8 cellular contexts compared by ENCODE assay signal in genomic region chr2:233100192-233100998, GRCh38. TPM values are rescaled to one million over a fixed set of nuclear protein-coding genes. Genes with fewer than 3 reads are reported as not detected.
DNase-seq lines count a peak whose midpoint lies in the region; ATAC-seq and TF ChIP-seq lines count a peak whose summit lies in the region.

No MANE protein-coding gene starts in this region.

- no peaks in the 10 kb centered on the region for H3K79me2 ChIP-seq in PC-9 (ENCODE audit: low read depth)

- BruUV-seq in PC-9 (replicated peaks; lab: Mats Ljungman, UMichigan), result no TSS peak

- peaks cover 44% of the 10 kb centered on the region for H3K36me3 Mint-ChIP-seq in T-cell
- H3K36me3 Mint-ChIP-seq in effector memory CD8-positive, alpha-beta T cell (ENCODE audit: insufficient read depth), result peaks cover 75% of the 10 kb centered on the region

- no peak overlapping the region for H3K4me2 ChIP-seq in PC-9

- peaks cover 77 to 84% (median 78%) of the 10 kb centered on the region in 3 donors for H3K4me1 Mint-ChIP-seq in T-cell
- peaks cover 70 to 78% of the 10 kb centered on the region in 2 donors for H3K4me1 Mint-ChIP-seq in effector memory CD8-positive, alpha-beta T cell (ENCODE audit: low read depth in 2 of 2)

- TF ChIP-seq CTCF in PC-9 (conservative IDR thresholded peaks at IDR 0.05) (no peak), colonic mucosa (IDR thresholded peaks at IDR 0.05) (no peak)

- no peaks in the 10 kb centered on the region for H4K20me1 ChIP-seq in PC-9 (ENCODE audit: insufficient read depth)

- no peaks in the 10 kb centered on the region for H3K27me3 ChIP-seq in PC-9 (ENCODE audit: insufficient read depth, low read depth)
- H3K27me3 ChIP-seq in colonic mucosa, result no peaks in the 10 kb centered on the region

- H3K9me3 ChIP-seq in PC-9 (ENCODE audit: insufficient read depth, low read depth) (no peaks in the 10 kb centered on the region), colonic mucosa (no peaks in the 10 kb centered on the region)

- no peaks in the 10 kb centered on the region for H3F3A ChIP-seq in PC-9 (ENCODE audit: insufficient read depth, low read depth)

- no peaks in the 10 kb centered on the region for H3K27me3 Mint-ChIP-seq in T-cell
- H3K27me3 Mint-ChIP-seq in effector memory CD8-positive, alpha-beta T cell, result no peaks in the 10 kb centered on the region

- H3K4me1 ChIP-seq in PC-9 (replicated peaks; ENCODE audit: insufficient read depth) (no peaks in the 10 kb centered on the region), colonic mucosa (no peaks in the 10 kb centered on the region)

- H3K4me3 ChIP-seq in PC-9 (no peak overlapping the region), colonic mucosa (no peak overlapping the region)

- H3K27ac ChIP-seq in PC-9 (no peak overlapping the region), colonic mucosa (no peak overlapping the region)

- peak overlapping the region; percentile 51 to 88 (median 58) for H3K4me3 Mint-ChIP-seq in T-cell
- H3K4me3 Mint-ChIP-seq in effector memory CD8-positive, alpha-beta T cell, result peak overlapping the region; percentile 88 to 93

- H2AFZ ChIP-seq in PC-9, result no peak overlapping the region

- H3K9me2 ChIP-seq in PC-9 (ENCODE audit: insufficient read depth), result no peaks in the 10 kb centered on the region

- peak overlapping the region; percentile 84 to 90 for H3K27ac Mint-ChIP-seq in T-cell
- peak overlapping the region; percentile 97 for H3K27ac Mint-ChIP-seq in effector memory CD8-positive, alpha-beta T cell

- peak in 33 of 34 experiments; percentile 42 to 85 (median 71) for DNase-seq in T-cell
- peak; percentile 75 to 81 (median 78) for DNase-seq in effector memory CD8-positive, alpha-beta T cell
- DNase-seq in superior temporal gyrus (ENCODE audit: extremely low spot score), result no peak
- DNase-seq in PC-9, result no peak
- no peak for DNase-seq in NCI-H226
- DNase-seq in colonic mucosa, result no peak

- ATAC-seq in GM18858 (IDR thresholded peaks at IDR 0.05; ENCODE audit: unreplicated experiment) (peak; percentile 73), HG02852 (IDR thresholded peaks at IDR 0.05; ENCODE audit: unreplicated experiment) (peak; percentile 74), T-cell (replicated peaks in 1 of 4) (peak; percentile 74 to 81 (median 80))
- ATAC-seq in effector memory CD8-positive, alpha-beta T cell (replicated peaks), result peak; percentile 83

- intact Hi-C loops in PC-9 (cut with micrococcal nuclease; ENCODE audit: unreplicated experiment), result no loop called here
- intact Hi-C loops in colonic mucosa (cut with DNase I), result no loop called here

- CTCF ChIA-PET in T-cell (lab: Charles Lee), result interaction anchor here (0.6 to 1.6 kb wide), 7 partner anchors 17 to 167 kb away, joined by 3 to 8 read pairs (median 4); partner anchors contain the start of gene INPP5D (in 1 of the 2)
- CTCF ChIA-PET in PC-9 (lab: Charles Lee), result interaction anchor here (0.7 kb wide), 1 partner anchor 112 kb away, joined by 3 read pairs; no protein-coding TSS in a partner anchor

- H3K9me3 Mint-ChIP-seq in T-cell, result no peaks in the 10 kb centered on the region
- H3K9me3 Mint-ChIP-seq in effector memory CD8-positive, alpha-beta T cell, result peaks cover 0 to 6% of the 10 kb centered on the region in 2 donors

- H3K36me3 ChIP-seq in PC-9 (ENCODE audit: low read depth) (no peaks in the 10 kb centered on the region), colonic mucosa (no peaks in the 10 kb centered on the region)

- H3K9ac ChIP-seq in colonic mucosa (ENCODE audit: low read depth in 2 of 2, low read length in 2 of 2), result no peak overlapping the region

- POLR2A ChIA-PET in T-cell (lab: Charles Lee), result interaction anchor here in 1 of 2 donors (0.9 to 1.1 kb wide), 2 partner anchors 35 to 40 kb away, joined by 3 read pairs; partner anchors contain the start of gene INPP5D
- POLR2A ChIA-PET in PC-9 (lab: Charles Lee; ENCODE audit: unreplicated experiment), result interaction anchor here (0.7 kb wide), 1 partner anchor 296 kb away, joined by 5 read pairs; no protein-coding TSS in a partner anchor

RNA-seq across cellular contexts. Expression of gene INPP5D, which starts 40.3 kb away (rescaled TPM):
- total RNA-seq in T-cell, result 100 to 1,000 TPM; 108 to 216 (median 135) TPM
- 0.55 and 0.74 TPM in 2 replicates for total RNA-seq in PC-9 (2021)
- total RNA-seq in colonic mucosa, result 1 to 10 TPM; 6.5 to 7.1 TPM

Comparison
In these comparisons a context has a peak if more than half of its experiments do, and no peak if none do; other contexts are left out.
1. DNase-seq: peak in T-cell (33 of 34) and effector memory CD8-positive, alpha-beta T cell (3 of 3); none in superior temporal gyrus (single experiment), PC-9 (0 of 2), NCI-H226 (single experiment) and colonic mucosa (single experiment).
2. RNA of gene INPP5D, which starts 40.3 kb away (total RNA-seq): 108 to 216 TPM in T-cell; 6.5 to 7.1 TPM in colonic mucosa and 0.55 to 0.74 TPM in PC-9; every median in the first group is over 10 times any median in the second.
3. Peak in every context shown above with its lines, with median percentiles within 50 percentile points of each other: ATAC-seq.